In the genomic region with DNA sequence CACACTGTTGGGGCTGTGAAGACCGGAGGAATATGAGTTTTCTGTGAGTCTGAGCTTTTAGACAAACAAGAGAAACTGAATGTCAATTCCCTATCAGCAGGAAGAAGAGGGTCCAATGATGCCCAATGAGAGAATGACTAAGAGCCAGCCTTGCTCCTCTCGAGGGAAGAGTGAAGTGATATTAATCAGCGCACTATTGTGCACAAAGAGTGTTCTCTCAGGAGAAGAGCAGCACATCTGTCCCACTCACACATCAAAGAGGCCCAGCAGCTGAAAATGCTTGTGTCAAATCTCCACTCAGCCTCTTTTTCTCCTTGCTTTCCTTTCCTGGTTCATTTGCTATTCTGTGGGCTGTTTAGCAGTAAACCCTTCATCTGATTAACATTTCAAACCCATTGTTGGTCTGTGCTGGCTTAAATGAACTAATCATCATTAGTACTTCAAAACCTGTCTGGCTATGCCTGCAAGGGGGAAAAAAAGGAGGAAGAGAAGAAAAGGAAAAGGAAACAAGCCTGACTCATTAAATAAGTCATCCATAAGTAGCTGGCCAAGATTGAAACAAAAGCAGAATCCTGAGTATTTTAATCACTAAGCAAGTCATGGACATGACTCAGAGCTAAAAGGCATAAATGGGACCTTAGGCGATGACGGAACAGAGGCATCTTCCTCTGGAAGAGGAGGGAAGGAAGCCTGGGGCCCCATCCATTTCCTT, we compare ENCODE assay signal across 11 cellular contexts.
DNase-seq lines count a peak whose midpoint lies in the region; ATAC-seq, FAIRE-seq and TF ChIP-seq lines count a peak whose summit lies in the region.
"Had no signal": no experiment of that assay in that cellular context is flagged by ENCODE, and none has a peak within 500 bp of the region (broad histone marks: within the 10 kb centered on the region; RNA-seq: fewer than 3 reads in every experiment).

No MANE protein-coding gene starts in this region.

- DNase-seq in A172 (ENCODE audit: low spot score) (peak; percentile 52), GM03348 (ENCODE audit: low spot score) (peak; percentile 72), T1000 (lab: John Stamatoyannopoulos, UW) (peak; percentile 34), foreskin melanocyte (peak; percentile 31), cerebellar nuclear complex (lab: John Stamatoyannopoulos, UW) (no peak), GM12892 (ENCODE audit: insufficient read length) (no peak)
- no peak for DNase-seq in stimulated activated CD4-positive, alpha-beta T cell treated with anti-CD3 and anti-CD28 coated beads, Interleukin-4, amount 100 ng/mL, for 4 hours
- DNase-seq: aorta; stimulated activated naive B cell treated with anti-CD40 and anti-IgM and Interleukin-4, amounts not matched to agents 10 μg/mL and 1 μg/mL and 100 μg/mL, for 72 hours; T-helper 17 cell had no signal

- no peak for FAIRE-seq in GM12892 (lab: Jason Lieb, UNC)

- no peak for TF ChIP-seq POLR2A in GM12892 (IDR thresholded peaks at IDR 0.05; ENCODE audit: low read depth, low read length)

- ATAC-seq in GM18511 (IDR thresholded peaks at IDR 0.05; ENCODE audit: unreplicated experiment): no peak
- ATAC-seq: stimulated activated naive B cell treated with anti-CD40 and anti-IgM and Interleukin-4, amounts not matched to agents 10 μg/mL and 1 μg/mL and 100 μg/mL, for 72 hours; T-helper 17 cell had no signal

Comparison
In these comparisons a context has a peak if more than half of its experiments do, and no peak if none do; other contexts are left out.
1. DNase-seq: peak in A172 (single experiment), GM03348 (single experiment), T1000 (single experiment) and foreskin melanocyte (single experiment); none in cerebellar nuclear complex (0 of 2), GM12892 (single experiment) and stimulated activated CD4-positive, alpha-beta T cell treated with anti-CD3 and anti-CD28 coated beads, Interleukin-4, amount 100 ng/mL, for 4 hours (0 of 2).